In the genomic region with DNA sequence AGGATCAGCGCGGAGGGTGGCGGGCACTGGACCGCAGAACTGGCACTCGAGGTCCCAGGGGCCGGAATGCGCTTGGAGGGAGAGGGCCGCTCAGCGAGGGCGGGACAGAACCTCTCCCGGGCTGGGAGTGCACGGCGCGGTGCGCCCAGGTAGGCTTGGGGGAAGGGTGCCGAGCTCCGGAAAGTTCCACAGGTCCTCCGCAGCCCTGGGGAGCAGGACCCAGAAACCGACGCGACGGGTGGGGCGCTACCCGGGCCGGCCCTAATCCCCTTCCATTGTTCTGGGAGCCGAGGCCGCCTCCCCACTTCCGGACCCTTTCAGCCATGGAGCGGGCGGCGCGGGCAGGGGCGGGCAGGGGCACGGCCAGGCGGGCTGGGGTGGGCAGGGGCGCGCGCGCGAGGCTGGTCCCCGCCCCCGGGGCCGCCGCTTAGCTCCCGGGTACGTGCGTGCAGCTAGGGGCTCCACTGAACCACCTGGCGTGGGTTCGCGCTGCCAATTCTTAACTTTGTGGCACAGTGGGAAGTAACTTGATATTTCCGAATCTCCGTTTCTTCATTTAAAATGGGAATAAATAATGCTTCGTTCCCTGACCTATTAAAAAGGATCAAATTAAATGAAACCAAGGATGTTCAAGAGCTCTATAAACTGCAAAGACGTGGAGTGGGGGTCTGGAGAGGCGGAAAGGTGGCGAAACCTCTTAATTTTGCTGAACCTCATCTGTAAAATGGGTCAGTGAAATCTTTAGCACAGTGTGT, we compare ENCODE assay signal across 11 cellular contexts. TPM values are rescaled to one million over a fixed set of nuclear protein-coding genes. Genes with fewer than 3 reads are reported as not detected.
DNase-seq lines count a peak whose midpoint lies in the region; ATAC-seq and TF ChIP-seq lines count a peak whose summit lies in the region.
"Had no signal": no experiment of that assay in that cellular context is flagged by ENCODE, and none has a peak within 500 bp of the region (broad histone marks: within the 10 kb centered on the region; RNA-seq: fewer than 3 reads in every experiment).

No MANE protein-coding gene starts in this region.

- H3K36me3 ChIP-seq in ectodermal cell (ENCODE audit: control insufficient read depth, insufficient read depth, low read length) (no peaks in the 10 kb centered on the region), mucosa of descending colon (ENCODE audit: low read depth) (no peaks in the 10 kb centered on the region), vagina (no peaks in the 10 kb centered on the region)

- ATAC-seq in Right ventricle myocardium superior (ENCODE audit: poor library complexity) (peak; percentile 38), mucosa of descending colon (peak; percentile 62), left lobe of liver (no peak)

- H3K4me3 ChIP-seq in ectodermal cell (ENCODE audit: insufficient read depth, low read depth, low read length) (peak overlapping the region; percentile 40), mucosa of descending colon (no peak overlapping the region), vagina (peak overlapping the region; percentile 18 to 37)

- WGBS in ectodermal cell, 2 experiments: 7% methylated on average over 56 of the region's 56 CpGs

- H3K9me3 ChIP-seq in ectodermal cell (ENCODE audit: control insufficient read depth, low read length) (no peaks in the 10 kb centered on the region), mucosa of descending colon (no peaks in the 10 kb centered on the region), vagina (no peaks in the 10 kb centered on the region)

- peaks cover 12% of the 10 kb centered on the region for H3K4me1 ChIP-seq in ectodermal cell (ENCODE audit: control insufficient read depth, insufficient read depth, low read length)
- no peaks in the 10 kb centered on the region for H3K4me1 ChIP-seq in mucosa of descending colon (ENCODE audit: low read depth)
- peaks cover 4% of the 10 kb centered on the region for H3K4me1 ChIP-seq in vagina

- H3K27ac ChIP-seq in ectodermal cell (ENCODE audit: insufficient read depth, low read depth, low read length, poor library complexity, severe bottlenecking) (no peak overlapping the region), vagina (no peak overlapping the region)

- TF ChIP-seq CTCF in mucosa of descending colon (IDR thresholded peaks at IDR 0.05) (no peak), vagina (IDR thresholded peaks at IDR 0.05) (no peak)

- no peak for TF ChIP-seq POLR2A in vagina (IDR thresholded peaks at IDR 0.05)

- DNase-seq in Right ventricle myocardium superior (no peak), cardiac septum (ENCODE audit: low spot score) (no peak), mucosa of descending colon (peak in 1 of 3 donors; percentile 67), vagina (ENCODE audit: extremely low spot score in 2 of 2) (no peak), left lobe of liver (ENCODE audit: low spot score) (no peak), NCI-H1694 (lab: John Stamatoyannopoulos, UW) (no peak), NOMO-1 treated with dmso at 0.1 percent for 144 hours (lab: John Stamatoyannopoulos, UW; ENCODE audit: unreplicated experiment) (no peak)
- DNase-seq: amygdala; stimulated activated CD8-positive, alpha-beta memory T cell treated with anti-CD3 and anti-CD28 coated beads, Interleukin-4, amount 100 ng/mL, for 48 hours had no signal

- intact Hi-C loops in Right ventricle myocardium superior (cut with DNase I): no loop called here
- intact Hi-C loops in cardiac septum (cut with DNase I): no loop called here
- intact Hi-C loops in mucosa of descending colon (cut with DNase I, micrococcal nuclease): no loop called here
- intact Hi-C loops in vagina (cut with DNase I): no loop called here

- H3K27me3 ChIP-seq in ectodermal cell (ENCODE audit: control insufficient read depth, insufficient read depth, low read length, poor library complexity, severe bottlenecking) (peaks cover 30% of the 10 kb centered on the region), vagina (no peaks in the 10 kb centered on the region)

RNA-seq across cellular contexts. Expression of gene LGR6, which starts 20.7 kb away (rescaled TPM):
- 3.9 TPM for total RNA-seq in Right ventricle myocardium superior
- total RNA-seq in cardiac septum: 0.86 TPM
- 0.44 TPM for polyA plus RNA-seq in ectodermal cell (2013, experiment 1 of 4)
- 1.0 TPM for polyA plus RNA-seq in ectodermal cell (2013, experiment 2 of 4)
- 0.69 TPM for polyA plus RNA-seq in ectodermal cell (2013, experiment 3 of 4)
- 0.81 TPM for polyA plus RNA-seq in ectodermal cell (2013, experiment 4 of 4)
- total RNA-seq in mucosa of descending colon: 1 to 10 TPM in 2 of 3 donors, under 1 TPM in 1; 0.66 to 4.2 (median 1.3) TPM
- total RNA-seq in vagina: 6.6 TPM
- 1.4 TPM for total RNA-seq in left lobe of liver
- polyA plus RNA-seq: IgD-negative memory B cell had no signal

RNA-seq across cellular contexts. Expression of gene PTPN7, which starts 53.9 kb away (rescaled TPM):
- total RNA-seq in Right ventricle myocardium superior: 0.27 TPM
- 1.2 TPM for total RNA-seq in cardiac septum
- not detected for polyA plus RNA-seq in ectodermal cell (2013, experiment 1 of 4)
- polyA plus RNA-seq in ectodermal cell (2013, experiment 2 of 4): not detected
- polyA plus RNA-seq in ectodermal cell (2013, experiment 3 of 4): not detected
- 0.12 TPM for polyA plus RNA-seq in ectodermal cell (2013, experiment 4 of 4)
- 1 to 10 TPM; 5.0 to 6.3 (median 6.1) TPM for total RNA-seq in mucosa of descending colon
- total RNA-seq in vagina: 7.9 TPM
- total RNA-seq in left lobe of liver: 0.86 TPM
